1 cellular context compared by ENCODE assay signal in genomic region chr5:14265574-14265973, GRCh38.
TF ChIP-seq lines count a peak whose summit lies in the region.

No MANE protein-coding gene starts in this region.

TF ChIP-seq in GM12878, 131 proteins besides CTCF, POLR2A, EP300 and RAD21 (continued from another document):
- TF ChIP-seq CUX1 (IDR thresholded peaks at IDR 0.05; ENCODE audit: insufficient replicate concordance, low read depth, low read length), result no peak
